16 cellular contexts compared by ENCODE assay signal in genomic region chr3:125220681-125221429, GRCh38. TPM values are rescaled to one million over a fixed set of nuclear protein-coding genes. Genes with fewer than 3 reads are reported as not detected.
DNase-seq lines count a peak whose midpoint lies in the region; ATAC-seq, FAIRE-seq and TF ChIP-seq lines count a peak whose summit lies in the region.
"Had no signal": no experiment of that assay in that cellular context is flagged by ENCODE, and none has a peak within 500 bp of the region (broad histone marks: within the 10 kb centered on the region; RNA-seq: fewer than 3 reads in every experiment).

No MANE protein-coding gene starts in this region.

- TF ChIP-seq EP300 in GM12878 (IDR thresholded peaks at IDR 0.05; ENCODE audit: borderline replicate concordance in 1 of 2, control insufficient read depth in 1 of 2, low read depth in 2 of 2, low read length in 2 of 2), result no peak

- H4K20me1 ChIP-seq in GM12878 (ENCODE audit: control insufficient read depth, insufficient read depth), result no peaks in the 10 kb centered on the region

- POLR2A ChIA-PET in GM12878 (lab: Charles Lee), result no interaction called here
- POLR2A ChIA-PET in naive thymus-derived CD4-positive, alpha-beta T cell (lab: Charles Lee), result no interaction called here

- in situ Hi-C loops in GM12878 (cut with MboI), result no loop called here

- DNase-seq in CD1c-positive myeloid dendritic cell (ENCODE audit: extremely low spot score), result peak; percentile 17
- DNase-seq in GM12878 (ENCODE audit: low read depth, low spot score), result no peak
- no peak for DNase-seq in naive thymus-derived CD4-positive, alpha-beta T cell
- no peak for DNase-seq in posterior vena cava (ENCODE audit: low spot score)
- DNase-seq in central memory CD4-positive, alpha-beta T cell, result no peak
- DNase-seq: activated B cell treated with CpG ODN at 0.5 μM for 24 hours; activated CD8-positive, alpha-beta memory T cell treated with anti-CD3 and anti-CD28 coated beads, Interleukin-2, amount 50 U/mL, for 48 hours; C1 segment of cervical spinal cord; islet precursor cell; NCI-H187; NCI-H510A treated with DMSO at 0.1 percent for 48 hours; OCI-M1 had no signal

- no TSS peak for BruUV-seq in GM12878 (replicated peaks; lab: Mats Ljungman, UMichigan)

- CTCF ChIA-PET in GM12878 (lab: Yijun Ruan, JAX), result no interaction called here
- CTCF ChIA-PET in naive thymus-derived CD4-positive, alpha-beta T cell (lab: Charles Lee), result no interaction called here

- FAIRE-seq in GM12878 (lab: Jason Lieb, UNC), result no peak
- FAIRE-seq: endometrium had no signal

- no peaks in the 10 kb centered on the region for H3K4me1 ChIP-seq in GM12878 (ENCODE audit: control insufficient read depth, insufficient read depth, low read length)
- H3K4me1 ChIP-seq in naive thymus-derived CD4-positive, alpha-beta T cell (ENCODE audit: control insufficient read depth in 2 of 2, insufficient read depth in 2 of 2, low read length in 2 of 2), result no peaks in the 10 kb centered on the region

- TF ChIP-seq POLR2A in GM18505 (IDR thresholded peaks at IDR 0.05; ENCODE audit: borderline replicate concordance, extremely low read depth, insufficient read depth, insufficient read length) (peak; percentile 15), GM12878 (IDR thresholded peaks at IDR 0.05; ENCODE audit: low read depth, low read length) (peak; percentile 17; the same call in 1 of the 2 replicates)

- no peak overlapping the region for H3K4me3 ChIP-seq in GM12878
- no peak overlapping the region for H3K4me3 ChIP-seq in naive thymus-derived CD4-positive, alpha-beta T cell (ENCODE audit: low read length)

- no peak overlapping the region for H3K4me3 Mint-ChIP-seq in naive thymus-derived CD4-positive, alpha-beta T cell
- H3K4me3 Mint-ChIP-seq: activated B cell treated with CpG ODN at 0.5 μM for 24 hours; activated naive CD4-positive, alpha-beta T cell treated with anti-CD3 and anti-CD28 coated beads, Interleukin-2, amount 50 U/mL, for 24 hours had no signal

- no peaks in the 10 kb centered on the region for H3K27me3 Mint-ChIP-seq in naive thymus-derived CD4-positive, alpha-beta T cell
- H3K27me3 Mint-ChIP-seq: activated B cell treated with CpG ODN at 0.5 μM for 24 hours; activated naive CD4-positive, alpha-beta T cell treated with anti-CD3 and anti-CD28 coated beads, Interleukin-2, amount 50 U/mL, for 24 hours had no signal

- no peak for TF ChIP-seq CTCF in GM12878 (IDR thresholded peaks at IDR 0.05 in 2 of 3, conservative IDR thresholded peaks at IDR 0.05 in 1 of 3; ENCODE audit: control insufficient read depth in 2 of 3, extremely low read depth in 1 of 3, insufficient read depth in 1 of 3, low read depth in 3 of 3, low read length in 3 of 3)

- RAD21 ChIA-PET in GM12878 (lab: Charles Lee; ENCODE audit: unreplicated experiment), result no interaction called here

- no peak overlapping the region for H3K9ac ChIP-seq in GM12878 (ENCODE audit: control insufficient read depth, insufficient read depth, low read length)

- intact Hi-C loops in GM12878 (cut with micrococcal nuclease; ENCODE audit: unreplicated experiment), result no loop called here
- intact Hi-C loops in naive thymus-derived CD4-positive, alpha-beta T cell (cut with micrococcal nuclease), result loop anchor here in 1 of 2 donors (10.0 kb wide), 1 partner anchor 364 kb away; no protein-coding TSS in a partner anchor
- intact Hi-C loops in posterior vena cava (cut with DNase I), result no loop called here

- ATAC-seq in GM18505 (IDR thresholded peaks at IDR 0.05; ENCODE audit: unreplicated experiment), result no peak
- peak; percentile 54 for ATAC-seq in GM12878
- peak; percentile 38 for ATAC-seq in naive thymus-derived CD4-positive, alpha-beta T cell
- ATAC-seq in HG03457 (IDR thresholded peaks at IDR 0.05; ENCODE audit: unreplicated experiment), result no peak

- H3K4me2 ChIP-seq in GM12878 (ENCODE audit: control insufficient read depth, insufficient read depth), result no peak overlapping the region

- H3K9me3 ChIP-seq in GM12878 (replicated peaks; ENCODE audit: control insufficient read depth, insufficient read depth, low read length), result no peaks in the 10 kb centered on the region
- no peaks in the 10 kb centered on the region for H3K9me3 ChIP-seq in naive thymus-derived CD4-positive, alpha-beta T cell (ENCODE audit: control insufficient read depth in 2 of 3, low read length in 3 of 3)

- no peaks in the 10 kb centered on the region for H3K36me3 ChIP-seq in GM12878 (ENCODE audit: control insufficient read depth in 2 of 2, insufficient read depth in 2 of 2, low read length in 1 of 2)
- no peaks in the 10 kb centered on the region for H3K36me3 ChIP-seq in naive thymus-derived CD4-positive, alpha-beta T cell (ENCODE audit: control insufficient read depth in 2 of 3, insufficient read depth in 3 of 3, low read length in 3 of 3)

- 58% methylated on average over 8 of the region's 8 CpGs for WGBS in GM12878 (ENCODE audit: insufficient coverage, insufficient replicate concordance, low lambda C conversion rate, missing lambda C conversion rate)

- no peak overlapping the region for H2AFZ ChIP-seq in GM12878 (ENCODE audit: control insufficient read depth, low read depth, low read length)

- no peak overlapping the region for H3K27ac ChIP-seq in GM12878 (ENCODE audit: control insufficient read depth, insufficient read depth)
- H3K27ac ChIP-seq in naive thymus-derived CD4-positive, alpha-beta T cell (ENCODE audit: low read depth, low read length), result no peak overlapping the region

- H3K27ac Mint-ChIP-seq in naive thymus-derived CD4-positive, alpha-beta T cell, result no peak overlapping the region
- H3K27ac Mint-ChIP-seq: activated B cell treated with CpG ODN at 0.5 μM for 24 hours had no signal

- H3K9me3 Mint-ChIP-seq in naive thymus-derived CD4-positive, alpha-beta T cell, result peaks cover 0 to 2% (median 0%) of the 10 kb centered on the region in 11 donors
- H3K9me3 Mint-ChIP-seq: activated B cell treated with CpG ODN at 0.5 μM for 24 hours; activated naive CD4-positive, alpha-beta T cell treated with anti-CD3 and anti-CD28 coated beads, Interleukin-2, amount 50 U/mL, for 24 hours had no signal

- H3K4me1 Mint-ChIP-seq in naive thymus-derived CD4-positive, alpha-beta T cell, result peaks cover 0 to 17% (median 8%) of the 10 kb centered on the region in 7 donors
- H3K4me1 Mint-ChIP-seq: activated B cell treated with CpG ODN at 0.5 μM for 24 hours had no signal

- no peaks in the 10 kb centered on the region for H3K36me3 Mint-ChIP-seq in naive thymus-derived CD4-positive, alpha-beta T cell
- H3K36me3 Mint-ChIP-seq: activated naive CD4-positive, alpha-beta T cell treated with anti-CD3 and anti-CD28 coated beads, Interleukin-2, amount 50 U/mL, for 24 hours had no signal

- no peak for TF ChIP-seq RAD21 in GM12878 (IDR thresholded peaks at IDR 0.05; ENCODE audit: insufficient read depth, low read depth, low read length)

- H3K27me3 ChIP-seq in GM12878 (replicated peaks in 1 of 2; ENCODE audit: control insufficient read depth in 2 of 2, insufficient read depth in 2 of 2, low read length in 1 of 2), result no peaks in the 10 kb centered on the region
- no peaks in the 10 kb centered on the region for H3K27me3 ChIP-seq in naive thymus-derived CD4-positive, alpha-beta T cell (ENCODE audit: control insufficient read depth in 2 of 2, insufficient read depth in 2 of 2, low read length in 2 of 2)

- H3K79me2 ChIP-seq in GM12878 (ENCODE audit: control insufficient read depth, insufficient read depth, low read length), result no peaks in the 10 kb centered on the region

- SMC1A ChIA-PET in GM12878 (lab: Charles Lee; ENCODE audit: uncharacterized antibody, unreplicated experiment), result interaction anchor here (1.7 kb wide), 1 partner anchor 12 kb away, joined by 4 read pairs; no protein-coding TSS in a partner anchor

TF ChIP-seq in GM12878, 131 proteins besides CTCF, POLR2A, EP300 and RAD21:
- TF ChIP-seq NFXL1 (IDR thresholded peaks at IDR 0.05; ENCODE audit: borderline replicate concordance) (no peak), POLR2AphosphoS2 (IDR thresholded peaks at IDR 0.05; ENCODE audit: low read depth, low read length) (peak; percentile 72; the same call in 1 of the 2 replicates)

RNA-seq across cellular contexts. Expression of gene SLC12A8, which starts 8.3 kb away (rescaled TPM):
- 14.9 and 17.1 TPM in 2 replicates for total RNA-seq in GM12878 (2013; cell fraction: nucleolus; rRNA removed)
- total RNA-seq in GM12878 (2014; rRNA removed), result 61.1 and 71.6 TPM in 2 replicates
- 51.1 and 54.0 TPM in 2 replicates for total RNA-seq in GM12878 (2014; rRNA removed; fragmentation: Illumina TruSeq; extraction: Trizol)
- 58.3 and 61.4 TPM in 2 replicates for total RNA-seq in GM12878 (2021)
- polyA plus RNA-seq in GM12878 (2011; ENCODE audit: low read depth), result 50.0 TPM
- polyA plus RNA-seq in GM12878 (2011; rRNA removed), result 0.97 and 2.5 TPM in 2 replicates
- polyA plus RNA-seq in GM12878 (2011; cell fraction: cytosol; rRNA removed), result 2.2 and 2.6 TPM in 2 replicates
- 2.5 and 2.6 TPM in 2 replicates for polyA plus RNA-seq in GM12878 (2011; cell fraction: nucleus; rRNA removed)
- 58.3 and 69.9 TPM in 2 replicates for polyA plus RNA-seq in GM12878 (2012)
- polyA plus RNA-seq in GM12878 (2014; fragmentation: Illumina TruSeq; extraction: Trizol), result 59.1 and 62.6 TPM in 2 replicates
- 10 to 100 TPM; 39.8 to 46.1 TPM for polyA plus RNA-seq in GM12878 (2014; fragmentation: Nextera tagmentation; extraction: Ambion mirVana)
- polyA plus RNA-seq in GM12878 (2014; rRNA removed), result 65.8 and 70.5 TPM in 2 replicates
- polyA plus RNA-seq in GM12878 (2016; fragmentation: Nextera tagmentation; extraction: Ambion mirVana), result 10 to 100 TPM; 40.4 to 44.2 TPM
- polyA minus RNA-seq in GM12878 (2011; rRNA and poly(A)+ RNA removed), result 2.0 and 2.6 TPM in 2 replicates
- polyA minus RNA-seq in GM12878 (2011; cell fraction: cytosol; rRNA and poly(A)+ RNA removed), result 1.5 and 1.6 TPM in 2 replicates
- polyA minus RNA-seq in GM12878 (2011; cell fraction: nucleus; rRNA and poly(A)+ RNA removed), result 2.2 and 5.4 TPM in 2 replicates
- total RNA-seq in naive thymus-derived CD4-positive, alpha-beta T cell, result 1 to 10 TPM in 1 of 5 experiments, under 1 TPM in 4; 0.16 to 1.1 (median 0.83) TPM
- polyA plus RNA-seq in naive thymus-derived CD4-positive, alpha-beta T cell, result under 1 TPM in 1 of 2 donors, not detected in 1; 0.12 TPM
- under 1 TPM; 0.67 to 0.69 TPM for total RNA-seq in posterior vena cava

Comparison
In these comparisons a context has a peak if more than half of its experiments do, and no peak if none do; other contexts are left out.
1. ATAC-seq: peak in GM12878 (single experiment) and naive thymus-derived CD4-positive, alpha-beta T cell (single experiment); none in GM18505 (single experiment) and HG03457 (single experiment).
2. RNA of gene SLC12A8, which starts 8.3 kb away (total RNA-seq): 14.9 to 71.6 TPM in GM12878; 0.16 to 1.1 TPM in naive thymus-derived CD4-positive, alpha-beta T cell and 0.67 to 0.69 TPM in posterior vena cava; every median in the first group is over 4 times any median in the second.